In genomic region chr9:34999576-34999975, GRCh38 we compare ENCODE assay signal across 25 cellular contexts. TPM values are rescaled to one million over a fixed set of nuclear protein-coding genes. Genes with fewer than 3 reads are reported as not detected.
DNase-seq lines count a peak whose midpoint lies in the region; ATAC-seq and TF ChIP-seq lines count a peak whose summit lies in the region.
"Had no signal": no experiment of that assay in that cellular context is flagged by ENCODE, and none has a peak within 500 bp of the region (broad histone marks: within the 10 kb centered on the region; RNA-seq: fewer than 3 reads in every experiment).

No MANE protein-coding gene starts in this region.

- DNase-seq in right atrium auricular region (ENCODE audit: low spot score) (peak; percentile 44), left cardiac atrium (no peak), RWPE1 (ENCODE audit: low spot score) (no peak), iPS-NIHi11 (ENCODE audit: low spot score) (peak; percentile 1), islet precursor cell (no peak), germinal center (ENCODE audit: low spot score) (no peak)
- no peak for DNase-seq in activated CD4-positive, alpha-beta T cell treated with anti-CD3 and anti-CD28 coated beads for 48 hours
- DNase-seq: CD4-positive, CD25-positive, alpha-beta regulatory T cell; DMS53; KBM-7; MV-4-11; NCI-H1105; NCI-H146; NCI-H2029 treated with DMSO at 0.1 percent for 48 hours; NCI-H446 treated with DMSO at 0.1 percent for 48 hours; NCI-H526; SIG-M5 had no signal

- TF ChIP-seq CTCF in right atrium auricular region (IDR thresholded peaks at IDR 0.05) (no peak), RWPE1 (conservative IDR thresholded peaks at IDR 0.05; ENCODE audit: low read depth) (no peak)

- no peak overlapping the region for H3K27ac ChIP-seq in right atrium auricular region
- peak overlapping the region; percentile 13 for H3K27ac ChIP-seq in RWPE1
- H3K27ac ChIP-seq: BLaER1, SK-N-MC had no signal

- peaks cover 0 to 27% of the 10 kb centered on the region in 2 donors for H3K4me1 ChIP-seq in right atrium auricular region

- no peaks in the 10 kb centered on the region for H3K27me3 ChIP-seq in right atrium auricular region
- H3K27me3 ChIP-seq: BLaER1 had no signal

- POLR2A ChIA-PET in RWPE1 (lab: Yijun Ruan, JAX; ENCODE audit: low non-redundant PET): no interaction called here

- peaks cover 20% of the 10 kb centered on the region for H3K36me3 ChIP-seq in right atrium auricular region

- no peak overlapping the region for H3K4me3 ChIP-seq in right atrium auricular region
- H3K4me3 ChIP-seq: BLaER1, GM12878, SK-N-MC had no signal

- ATAC-seq in left cardiac atrium: no peak
- ATAC-seq: GM12878, Panc1 had no signal

- CTCF ChIA-PET in RWPE1 (lab: Yijun Ruan, JAX): interaction anchor here (0.7 to 1.4 kb wide), 2 partner anchors 20 to 51 kb away, joined by 4 read pairs; no protein-coding TSS in a partner anchor

- no peaks in the 10 kb centered on the region for H3K9me3 ChIP-seq in right atrium auricular region
- H3K9me3 ChIP-seq: BLaER1 had no signal

- intact Hi-C loops in left cardiac atrium (cut with DNase I): loop anchor here in 1 of 2 donors (10.0 kb wide), 1 partner anchor 75 kb away; the partner anchor contains the start of genes FANCG and VCP

RNA-seq across cellular contexts. Expression of gene DNAJB5, which starts 10.0 kb away (rescaled TPM):
- total RNA-seq in right atrium auricular region (10 to 100 TPM; 34.9 to 82.4 TPM), left cardiac atrium (10 to 100 TPM; 31.2 to 67.7 TPM)

RNA-seq across cellular contexts. Expression of gene PHF24, which starts 41.5 kb away (rescaled TPM):
- total RNA-seq in right atrium auricular region (under 1 TPM in 1 of 2 donors, not detected in 1; 0.67 TPM), left cardiac atrium (under 1 TPM; 0.32 to 0.47 TPM)
- total RNA-seq: A172; CD4-positive, CD25-positive, alpha-beta regulatory T cell; G401; GM12878; LHCN-M2; MCF 10A had no signal

Comparison
In these comparisons a context has a peak if more than half of its experiments do, and no peak if none do; other contexts are left out.
1. DNase-seq: peak in right atrium auricular region (single experiment) and iPS-NIHi11 (single experiment); none in left cardiac atrium (single experiment), RWPE1 (single experiment), activated CD4-positive, alpha-beta T cell treated with anti-CD3 and anti-CD28 coated beads for 48 hours (single experiment), islet precursor cell (single experiment) and germinal center (single experiment).